ENCODE assay signal across 8 cellular contexts in genomic region chr9:124414612-124415011, GRCh38. TPM values are rescaled to one million over a fixed set of nuclear protein-coding genes. Genes with fewer than 3 reads are reported as not detected.
DNase-seq lines count a peak whose midpoint lies in the region; ATAC-seq and TF ChIP-seq lines count a peak whose summit lies in the region.

No MANE protein-coding gene starts in this region.

- H3K79me2 ChIP-seq in DOHH2 (ENCODE audit: control insufficient read depth, low read length) (peaks cover 39% of the 10 kb centered on the region), PC-9 (ENCODE audit: low read depth) (peaks cover 45% of the 10 kb centered on the region), trophoblast cell (ENCODE audit: control insufficient read depth, insufficient read depth, low read length, poor library complexity) (peaks cover 6% of the 10 kb centered on the region)

- H2AFZ ChIP-seq in PC-9 (peak overlapping the region; percentile 76), trophoblast cell (ENCODE audit: insufficient read depth, low read length, poor library complexity) (peak overlapping the region; percentile 94)

- H3K9me2 ChIP-seq in DOHH2 (replicated peaks; ENCODE audit: control insufficient read depth, low read length) (no peaks in the 10 kb centered on the region), PC-9 (ENCODE audit: insufficient read depth) (no peaks in the 10 kb centered on the region)

- POLR2A ChIA-PET in PC-9 (lab: Charles Lee; ENCODE audit: unreplicated experiment): no interaction called here

- no peaks in the 10 kb centered on the region for H4K20me1 ChIP-seq in DOHH2 (ENCODE audit: control insufficient read depth, insufficient read depth, low read depth, low read length)
- H4K20me1 ChIP-seq in PC-9 (ENCODE audit: insufficient read depth): peaks cover 12% of the 10 kb centered on the region; the same call in 1 of the 2 replicates

- H3K4me3 ChIP-seq in DOHH2 (ENCODE audit: low read length) (peak overlapping the region; percentile 95), PC-9 (peak overlapping the region; percentile 90), esophagus (ENCODE audit: low read depth in 1 of 2, low read length in 2 of 2) (peak overlapping the region; percentile 80 to 99), trophoblast cell (ENCODE audit: low read depth, low read length) (peak overlapping the region; percentile 95)

- peak overlapping the region; percentile 34; the same call in 1 of the 2 replicates for H3K27ac ChIP-seq in DOHH2 (ENCODE audit: low read depth, low read length)
- H3K27ac ChIP-seq in PC-9: peak overlapping the region; percentile 71
- peak overlapping the region in 1 of 2 donors; percentile 83 for H3K27ac ChIP-seq in esophagus (ENCODE audit: low read depth in 2 of 2, low read length in 1 of 2)
- peak overlapping the region; percentile 75 for H3K27ac ChIP-seq in trophoblast cell (ENCODE audit: low read depth, low read length)

- H3K27me3 ChIP-seq in DOHH2 (ENCODE audit: control insufficient read depth, low read length): no peaks in the 10 kb centered on the region
- H3K27me3 ChIP-seq in PC-9 (ENCODE audit: insufficient read depth, low read depth): no peaks in the 10 kb centered on the region
- no peaks in the 10 kb centered on the region for H3K27me3 ChIP-seq in esophagus (ENCODE audit: control insufficient read depth in 1 of 2, insufficient read depth in 2 of 2, low read length in 2 of 2)
- no peaks in the 10 kb centered on the region for H3K27me3 ChIP-seq in trophoblast cell (ENCODE audit: insufficient read depth, low read length)

- peak overlapping the region; percentile 90 for H3K14ac ChIP-seq in trophoblast cell (ENCODE audit: low read length)

- peak overlapping the region; percentile 80 for H2BK5ac ChIP-seq in trophoblast cell (ENCODE audit: low read depth, low read length, poor library complexity)

- H4K8ac ChIP-seq in trophoblast cell (ENCODE audit: low read depth, low read length): peak overlapping the region; percentile 99

- BruUV-seq in PC-9 (replicated peaks; lab: Mats Ljungman, UMichigan): no TSS peak

- H3K9me3 ChIP-seq in DOHH2 (ENCODE audit: control insufficient read depth, insufficient read depth, low read length) (peaks cover 5% of the 10 kb centered on the region; the same call in 1 of the 2 replicates), PC-9 (ENCODE audit: insufficient read depth, low read depth) (no peaks in the 10 kb centered on the region; the same call in 1 of the 2 replicates), esophagus (ENCODE audit: control insufficient read depth in 2 of 2, insufficient read depth in 1 of 2, low read depth in 1 of 2, low read length in 1 of 2) (no peaks in the 10 kb centered on the region), trophoblast cell (ENCODE audit: insufficient read depth, low read depth, low read length) (peaks cover 2% of the 10 kb centered on the region)

- H3K79me1 ChIP-seq in trophoblast cell (ENCODE audit: low read length): peaks cover 6% of the 10 kb centered on the region

- peak overlapping the region; percentile 76 for H3K18ac ChIP-seq in trophoblast cell (ENCODE audit: low read length)

- DNase-seq in PC-9 (no peak), trophoblast cell (peak in 1 of 2 donors; percentile 7), OCI-M2 (lab: John Stamatoyannopoulos, UW; ENCODE audit: unreplicated experiment) (no peak)
- DNase-seq in effector CD8-positive, alpha-beta T cell (lab: John Stamatoyannopoulos, UW): no peak

- H2BK120ac ChIP-seq in trophoblast cell (ENCODE audit: insufficient read depth, low read length, poor library complexity): peak overlapping the region; percentile 74

- peak overlapping the region; percentile 98 for H2AK5ac ChIP-seq in trophoblast cell (ENCODE audit: low read length)

- TF ChIP-seq CTCF in DOHH2 (IDR thresholded peaks at IDR 0.05; ENCODE audit: low read depth, low read length, poor library complexity, severe bottlenecking): no peak
- TF ChIP-seq CTCF in PC-9 (conservative IDR thresholded peaks at IDR 0.05): no peak

- peak overlapping the region; percentile 94 for H3K9ac ChIP-seq in trophoblast cell (ENCODE audit: low read length)

- H3F3A ChIP-seq in DOHH2 (ENCODE audit: control insufficient read depth, insufficient read depth) (no peaks in the 10 kb centered on the region), PC-9 (ENCODE audit: insufficient read depth, low read depth) (peaks cover 27% of the 10 kb centered on the region)

- no peak overlapping the region for H3K23ac ChIP-seq in trophoblast cell (ENCODE audit: low read length)

- H4K12ac ChIP-seq in trophoblast cell (ENCODE audit: low read depth, low read length): peak overlapping the region; percentile 96

- H3K4me1 ChIP-seq in DOHH2 (ENCODE audit: control insufficient read depth, low read length) (peaks cover 17% of the 10 kb centered on the region), PC-9 (replicated peaks; ENCODE audit: insufficient read depth) (peaks cover 35% of the 10 kb centered on the region), esophagus (ENCODE audit: control insufficient read depth in 2 of 2, insufficient read depth in 2 of 2, low read length in 1 of 2) (no peaks in the 10 kb centered on the region), trophoblast cell (ENCODE audit: control insufficient read depth in 1 of 2, insufficient read depth in 2 of 2, low read length in 2 of 2) (no peaks in the 10 kb centered on the region)

- no peak overlapping the region for H2BK12ac ChIP-seq in trophoblast cell (ENCODE audit: low read length)

- peak overlapping the region; percentile 84 for H3K4ac ChIP-seq in trophoblast cell (ENCODE audit: low read depth, low read length)

- H3K4me2 ChIP-seq in DOHH2 (ENCODE audit: low read length) (peak overlapping the region; percentile 80), PC-9 (peak overlapping the region; percentile 96), trophoblast cell (ENCODE audit: low read length) (peak overlapping the region; percentile 78)

- intact Hi-C loops in PC-9 (cut with micrococcal nuclease; ENCODE audit: unreplicated experiment): loop anchor here (1.0 to 5.0 kb wide), 3 partner anchors 68 to 358 kb away; partner anchors contain the start of gene NR6A1

- 8 to 14% methylated on average over 13 of the region's 13 CpGs for WGBS in esophagus, 2 donors
- WGBS in trophoblast cell (ENCODE audit: extremely low coverage, insufficient coverage, insufficient read length): no CpG with 5 or more reads among the region's 13 CpGs

- ATAC-seq in GM21717 (IDR thresholded peaks at IDR 0.05; ENCODE audit: unreplicated experiment): no peak
- ATAC-seq in HG03432 (IDR thresholded peaks at IDR 0.05; ENCODE audit: unreplicated experiment): no peak

- peaks cover 54% of the 10 kb centered on the region for H3K36me3 ChIP-seq in DOHH2 (ENCODE audit: control insufficient read depth, low read length)
- peaks cover 38% of the 10 kb centered on the region for H3K36me3 ChIP-seq in PC-9 (ENCODE audit: low read depth)
- peaks cover 6 to 8% of the 10 kb centered on the region in 2 donors for H3K36me3 ChIP-seq in esophagus (ENCODE audit: control insufficient read depth in 2 of 2, insufficient read depth in 2 of 2, low read length in 1 of 2)
- peaks cover 8 to 15% of the 10 kb centered on the region in 2 experiments for H3K36me3 ChIP-seq in trophoblast cell (ENCODE audit: control insufficient read depth in 1 of 2, insufficient read depth in 2 of 2, low read length in 2 of 2)

- H4K91ac ChIP-seq in trophoblast cell (ENCODE audit: low read depth, low read length): peak overlapping the region; percentile 84

- CTCF ChIA-PET in PC-9 (lab: Charles Lee): interaction anchor here (0.6 to 0.7 kb wide), 3 partner anchors 44 to 1060 kb away, joined by 3 to 4 read pairs (median 3); no protein-coding TSS in a partner anchor

RNA-seq across cellular contexts. Expression of gene PSMB7, which starts 0.6 kb away (rescaled TPM):
- total RNA-seq in PC-9 (2021): 328 and 359 TPM in 2 replicates
- polyA plus RNA-seq in esophagus: 100 to 1,000 TPM; 137 to 190 TPM
- polyA plus RNA-seq in trophoblast cell (2013): 285 and 290 TPM in 2 replicates

RNA-seq across cellular contexts. Expression of gene ADGRD2, which starts 35.6 kb away (rescaled TPM):
- total RNA-seq in PC-9 (2021): not detected in 2 replicates
- under 1 TPM in 1 of 2 donors, not detected in 1; 0.02 TPM for polyA plus RNA-seq in esophagus
- polyA plus RNA-seq in trophoblast cell (2013): not detected in 2 replicates
